Comparison of ENCODE assay signal across 25 cellular contexts in the genomic region with DNA sequence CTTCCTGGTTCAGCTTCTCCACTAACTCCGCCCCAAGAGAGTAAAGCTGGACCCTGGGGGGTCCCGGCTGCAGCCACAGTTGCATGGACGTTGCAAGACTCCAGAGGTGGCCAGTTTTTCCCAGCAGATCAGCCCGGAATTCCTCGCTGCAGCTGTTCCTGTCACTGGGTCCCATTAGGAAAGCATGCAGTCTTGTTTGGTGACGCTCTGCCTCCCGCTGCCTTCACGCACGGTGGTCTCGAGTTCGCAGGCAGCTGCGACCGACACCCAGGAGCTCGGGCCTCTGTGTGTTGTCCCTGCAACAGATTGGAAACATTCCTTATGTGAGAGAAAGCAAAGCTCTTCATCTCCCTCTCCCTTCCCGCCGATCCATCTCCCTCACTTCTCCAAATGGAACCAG.
"Had no signal": no experiment of that assay in that cellular context is flagged by ENCODE, and none has a peak within 500 bp of the region (broad histone marks: within the 10 kb centered on the region; RNA-seq: fewer than 3 reads in every experiment).

No MANE protein-coding gene starts in this region.

- H3K4me1 ChIP-seq: foreskin keratinocyte, gastrocnemius medialis had no signal

- H3K4me3 ChIP-seq: esophagus muscularis mucosa, gastrocnemius medialis had no signal

- H3K9me3 ChIP-seq: esophagus muscularis mucosa, gastrocnemius medialis had no signal

- ATAC-seq: activated CD4-positive, alpha-beta T cell treated with anti-CD3 and anti-CD28 coated beads for 36 hours; activated T-cell treated with anti-CD3 and anti-CD28 coated beads, Interleukin-2, amount 50 U/mL, for 72 hours; effector memory CD8-positive, alpha-beta T cell; foreskin keratinocyte; gastrocnemius medialis had no signal

- DNase-seq: activated CD4-positive, alpha-beta memory T cell treated with anti-CD3 and anti-CD28 coated beads, Interleukin-2, amount 10 ng/mL, durations not matched to agents 7 days and 5 days; activated CD4-positive, alpha-beta T cell treated with anti-CD3 and anti-CD28 coated beads for 36 hours; activated CD4-positive, alpha-beta T cell treated with anti-CD3 and anti-CD28 coated beads, Interleukin-2, amount 10 ng/mL, durations not matched to agents 24 days and 14 days; activated CD4-positive, CD25-positive, alpha-beta regulatory T cell; activated CD4-positive, CD25-positive, alpha-beta regulatory T cell treated with anti-CD3 and anti-CD28 coated beads, Interleukin-2, amount 50 U/mL, for 72 hours; activated CD8-positive, alpha-beta memory T cell treated with anti-CD3 and anti-CD28 coated beads, Interleukin-2, amount 50 U/mL, for 48 hours; activated gamma-delta T cell; activated naive CD4-positive, alpha-beta T cell; activated naive CD4-positive, alpha-beta T cell treated with anti-CD3 and anti-CD28 coated beads, Interleukin-2, amount 10 ng/mL, durations not matched to agents 7 days and 5 days; activated T-cell treated with anti-CD3 and anti-CD28 coated beads for 4 hours; activated T-cell treated with anti-CD3 and anti-CD28 coated beads, Interleukin-2, amount 50 U/mL, for 24 hours; activated T-cell treated with anti-CD3 and anti-CD28 coated beads, Interleukin-2, amount 50 U/mL, for 72 hours; amniotic stem cell; anterior cingulate cortex; caudate nucleus; cortex of kidney; dermis blood vessel endothelial cell; effector CD4-positive, alpha-beta T cell; effector memory CD8-positive, alpha-beta T cell; erythroblast; foreskin keratinocyte; gastrocnemius medialis; glutamatergic neuron; T-helper 2 cell had no signal

- H3K27ac ChIP-seq: esophagus muscularis mucosa, foreskin keratinocyte, gastrocnemius medialis had no signal

- H3K27me3 ChIP-seq: foreskin keratinocyte had no signal

- H3K36me3 ChIP-seq: esophagus muscularis mucosa, gastrocnemius medialis had no signal
